ENCODE assay signal across 9 cellular contexts in genomic region chr17:3004925-3005324, GRCh38. TPM values are rescaled to one million over a fixed set of nuclear protein-coding genes. Genes with fewer than 3 reads are reported as not detected.
DNase-seq lines count a peak whose midpoint lies in the region; ATAC-seq and TF ChIP-seq lines count a peak whose summit lies in the region.
"Had no signal": no experiment of that assay in that cellular context is flagged by ENCODE, and none has a peak within 500 bp of the region (broad histone marks: within the 10 kb centered on the region; RNA-seq: fewer than 3 reads in every experiment).

No MANE protein-coding gene starts in this region.

- H3K9ac ChIP-seq in HCT116 (ENCODE audit: low read length) = peak overlapping the region; percentile 46; the same call in 1 of the 2 replicates

- POLR2A ChIA-PET in HCT116 (lab: Charles Lee) = no interaction called here

- peak overlapping the region; percentile 51 to 83 (median 72) for H3K27ac Mint-ChIP-seq in immature natural killer cell

- peak overlapping the region in 1 of 5 donors; percentile 36 for H3K4me3 Mint-ChIP-seq in immature natural killer cell

- peaks cover 0 to 26% (median 17%) of the 10 kb centered on the region in 3 donors for H3K36me3 Mint-ChIP-seq in immature natural killer cell

- RAD21 ChIA-PET in HCT116 (lab: Charles Lee; ENCODE audit: low non-redundant PET in 1 of 2, low total read pairs in 2 of 2, uncharacterized antibody in 2 of 2, unreplicated experiment in 2 of 2) = no interaction called here

- CTCF ChIA-PET in HCT116 (lab: Charles Lee) = no interaction called here

- peaks cover 34 to 40% of the 10 kb centered on the region in 2 donors for H3K4me1 Mint-ChIP-seq in immature natural killer cell

- H3K4me2 ChIP-seq in HCT116 (ENCODE audit: low read length) = no peak overlapping the region

- H3K4me1 ChIP-seq in HCT116 (ENCODE audit: control insufficient read depth in 1 of 2, insufficient read depth in 2 of 2, low read length in 2 of 2) = peaks cover 10 to 23% of the 10 kb centered on the region in 2 experiments; a peak in 3 of 4 replicates

- H3K36me3 ChIP-seq in HCT116 (ENCODE audit: control insufficient read depth in 1 of 2, insufficient read depth in 2 of 2, low read length in 2 of 2) = peaks cover 14 to 29% of the 10 kb centered on the region in 2 experiments; a peak in 1 of 4 replicates

- no peaks in the 10 kb centered on the region for H3K9me3 ChIP-seq in HCT116 (ENCODE audit: control insufficient read depth in 1 of 2, insufficient read depth in 1 of 2, low read depth in 1 of 2, low read length in 2 of 2)

- no peaks in the 10 kb centered on the region for H3K9me3 Mint-ChIP-seq in immature natural killer cell

- no peak for TF ChIP-seq CTCF in HCT116 (IDR thresholded peaks at IDR 0.05 in 2 of 3, conservative IDR thresholded peaks at IDR 0.05 in 1 of 3; ENCODE audit: borderline replicate concordance in 1 of 3, insufficient read depth in 1 of 3, low read depth in 2 of 3, low read length in 2 of 3)

- H3K4me3 ChIP-seq in HCT116 (replicated peaks in 1 of 2; ENCODE audit: low read depth in 1 of 2, low read length in 2 of 2) = no peak overlapping the region
- H3K4me3 ChIP-seq in skin epidermis = peak overlapping the region in 1 of 7 experiments; percentile 11

- H3K79me2 ChIP-seq in HCT116 (ENCODE audit: insufficient read depth, low read length) = peaks cover 8% of the 10 kb centered on the region; the same call in 1 of the 2 replicates

- H3K27me3 ChIP-seq in HCT116 (ENCODE audit: insufficient read depth, low read length) = no peaks in the 10 kb centered on the region

- ATAC-seq in HCT116 (no peak), HG03108 (IDR thresholded peaks at IDR 0.05; ENCODE audit: unreplicated experiment) (no peak), HG02970 (IDR thresholded peaks at IDR 0.05; ENCODE audit: low FRiP score, unreplicated experiment) (no peak)

- no peak for DNase-seq in HCT116 (ENCODE audit: low read depth, low spot score)
- peak; percentile 7 for DNase-seq in SHP77 treated with DMSO at 0.1 percent for 48 hours (lab: John Stamatoyannopoulos, UW)
- DNase-seq in immature natural killer cell = no peak
- no peak for DNase-seq in effector CD4-positive, alpha-beta T cell
- no peak for DNase-seq in cortex of kidney (lab: John Stamatoyannopoulos, UW)
- DNase-seq: NK-92 treated with Interleukin-12 subunit alpha and Interleukin-12 subunit beta, amount 100 ng/mL, for 24 hours had no signal

- no TSS peak for BruUV-seq in HCT116 (replicated peaks; lab: Mats Ljungman, UMichigan)

- H4K20me1 ChIP-seq in HCT116 (ENCODE audit: insufficient read depth) = no peaks in the 10 kb centered on the region

- intact Hi-C loops in HCT116 (cut with micrococcal nuclease) = no loop called here

- no peaks in the 10 kb centered on the region for H3K9me2 ChIP-seq in HCT116 (ENCODE audit: insufficient read depth)

- no peak for TF ChIP-seq POLR2A in HCT116 (IDR thresholded peaks at IDR 0.05; ENCODE audit: borderline replicate concordance, extremely low read depth, insufficient read depth, insufficient read length)

- TF ChIP-seq RAD21 in HCT116 (IDR thresholded peaks at IDR 0.05; ENCODE audit: low read depth) = no peak

- peaks cover 27 to 40% (median 38%) of the 10 kb centered on the region in 3 donors for H3K27me3 Mint-ChIP-seq in immature natural killer cell (ENCODE audit: low read depth in 3 of 3)

- H2AFZ ChIP-seq in HCT116 (ENCODE audit: low read depth, low read length, poor library complexity, severe bottlenecking) = no peak overlapping the region

- H3K27ac ChIP-seq in HCT116 (ENCODE audit: low read depth, low read length) = peak overlapping the region; percentile 44; the same call in 1 of the 2 replicates
- peak overlapping the region in 17 of 21 experiments; percentile 5 to 83 (median 70) for H3K27ac ChIP-seq in skin epidermis

TF ChIP-seq in HCT116, 20 proteins besides CTCF, POLR2A, EP300 and RAD21:
- TF ChIP-seq EZH2 (IDR thresholded peaks at IDR 0.05) (no peak), ZFX (IDR thresholded peaks at IDR 0.05) (no peak), ELF1 (IDR thresholded peaks at IDR 0.05; ENCODE audit: borderline replicate concordance, low read depth) (no peak), SIN3A (IDR thresholded peaks at IDR 0.05; ENCODE audit: low read depth) (no peak), CBX3 (IDR thresholded peaks at IDR 0.05; ENCODE audit: low read depth) (no peak), ATF3 (IDR thresholded peaks at IDR 0.05) (no peak), EGR1 (IDR thresholded peaks at IDR 0.05; ENCODE audit: low read depth) (no peak), ZBTB33 (IDR thresholded peaks at IDR 0.05; ENCODE audit: extremely low read depth, insufficient replicate concordance, low read length) (no peak), EZH2phosphoT487 (IDR thresholded peaks at IDR 0.05; ENCODE audit: borderline replicate concordance) (no peak), YY1 (IDR thresholded peaks at IDR 0.05; ENCODE audit: extremely low read depth, insufficient replicate concordance, low read depth, low read length) (no peak), MAX (IDR thresholded peaks at IDR 0.05) (no peak), CEBPB (IDR thresholded peaks at IDR 0.05; ENCODE audit: low read depth) (no peak)
TF ChIP-seq in HCT116: peak in this region for 0.

RNA-seq across cellular contexts. Expression of gene OR1D5, which starts 58.5 kb away (rescaled TPM):
- total RNA-seq in HCT116 (2021; ENCODE audit: unreplicated experiment) = not detected
- not detected in 2 replicates for polyA plus RNA-seq in HCT116 (2012)
- not detected for polyA plus RNA-seq in immature natural killer cell
